Comparison of ENCODE assay signal across 12 cellular contexts in genomic region chr20:38932457-38933120, GRCh38. TPM values are rescaled to one million over a fixed set of nuclear protein-coding genes. Genes with fewer than 3 reads are reported as not detected.
DNase-seq lines count a peak whose midpoint lies in the region; ATAC-seq and TF ChIP-seq lines count a peak whose summit lies in the region.
"Had no signal": no experiment of that assay in that cellular context is flagged by ENCODE, and none has a peak within 500 bp of the region (broad histone marks: within the 10 kb centered on the region; RNA-seq: fewer than 3 reads in every experiment).

No MANE protein-coding gene starts in this region.

- H2AFZ ChIP-seq in fibroblast of lung (ENCODE audit: low read length): peak overlapping the region; percentile 72
- peak overlapping the region; percentile 54 for H2AFZ ChIP-seq in smooth muscle cell (ENCODE audit: low read depth)

- H3K27me3 Mint-ChIP-seq in MCF 10A (ENCODE audit: insufficient read depth, unreplicated experiment): no peaks in the 10 kb centered on the region
- H3K27me3 Mint-ChIP-seq in activated T-cell treated with anti-CD3 and anti-CD28 coated beads, Interleukin-2, amount 50 U/mL, for 24 hours: no peaks in the 10 kb centered on the region

- TF ChIP-seq CTCF in MCF 10A (IDR thresholded peaks at IDR 0.05; ENCODE audit: unreplicated experiment) (no peak), breast epithelium (IDR thresholded peaks at IDR 0.05) (no peak), fibroblast of lung (conservative IDR thresholded peaks at IDR 0.05 in 1 of 2, IDR thresholded peaks at IDR 0.05 in 1 of 2; ENCODE audit: low read depth in 1 of 2, low read length in 2 of 2) (no peak), smooth muscle cell (IDR thresholded peaks at IDR 0.05; ENCODE audit: borderline replicate concordance, insufficient read depth, poor library complexity, severe bottlenecking) (no peak)

- H3F3A ChIP-seq in smooth muscle cell (ENCODE audit: low read depth): no peaks in the 10 kb centered on the region

- H3K4me2 ChIP-seq in fibroblast of lung (ENCODE audit: extremely low read depth, insufficient read depth, low read length): peak overlapping the region; percentile 73
- peak overlapping the region; percentile 6 for H3K4me2 ChIP-seq in smooth muscle cell

- POLR2A ChIA-PET in MCF 10A (lab: Yijun Ruan, JAX): interaction anchor here (0.7 to 2.4 kb wide), 8 partner anchors 13 to 1646 kb away, joined by 3 to 25 read pairs (median 4); partner anchors contain the start of genes ACTR5 and DHX35

- no peaks in the 10 kb centered on the region for H3K27me3 ChIP-seq in breast epithelium
- no peaks in the 10 kb centered on the region for H3K27me3 ChIP-seq in fibroblast of lung (ENCODE audit: control insufficient read depth, insufficient read depth, low read length)
- no peaks in the 10 kb centered on the region for H3K27me3 ChIP-seq in smooth muscle cell (ENCODE audit: low read depth)
- H3K27me3 ChIP-seq: adrenal gland had no signal

- H4K20me1 ChIP-seq in fibroblast of lung (ENCODE audit: control insufficient read depth, extremely low read depth, insufficient read depth, low read length) (no peaks in the 10 kb centered on the region), smooth muscle cell (ENCODE audit: low read depth) (no peaks in the 10 kb centered on the region)

- H3K36me3 Mint-ChIP-seq in MCF 10A (ENCODE audit: insufficient read depth, unreplicated experiment): no peaks in the 10 kb centered on the region
- H3K36me3 Mint-ChIP-seq in activated T-cell treated with anti-CD3 and anti-CD28 coated beads, Interleukin-2, amount 50 U/mL, for 24 hours (ENCODE audit: low read depth): peaks cover 15% of the 10 kb centered on the region
- H3K36me3 Mint-ChIP-seq: stimulated activated memory B cell treated with anti-CD40 and anti-IgM and Interleukin-4, amounts not matched to agents 10 μg/mL and 1 μg/mL and 100 μg/mL, for 72 hours had no signal

- 0 out of 3 replicates have a peak, but pooled peaks have one; percentile 6 for ATAC-seq in SK-N-SH treated with all-trans-retinoic acid at 6 μM for 48 hours
- ATAC-seq: stimulated activated memory B cell treated with anti-CD40 and anti-IgM and Interleukin-4, amounts not matched to agents 10 μg/mL and 1 μg/mL and 100 μg/mL, for 72 hours had no signal

- WGBS in smooth muscle cell (ENCODE audit: low lambda C conversion rate): 76% methylated on average over 9 of the region's 9 CpGs

- CTCF ChIA-PET in MCF 10A (lab: Yijun Ruan, JAX): interaction anchor here (0.6 to 15.2 kb wide), 8 partner anchors 14 to 283 kb away, joined by 3 to 132 read pairs (median 4); partner anchors contain the start of gene DHX35

- no peak for TF ChIP-seq POLR2A in breast epithelium (IDR thresholded peaks at IDR 0.05)

- no TSS peak for BruUV-seq in MCF 10A (replicated peaks; lab: Mats Ljungman, UMichigan)

- no peaks in the 10 kb centered on the region for H3K9me3 ChIP-seq in breast epithelium
- no peaks in the 10 kb centered on the region for H3K9me3 ChIP-seq in fibroblast of lung (ENCODE audit: control insufficient read depth, insufficient read depth, low read depth, low read length)
- no peaks in the 10 kb centered on the region for H3K9me3 ChIP-seq in smooth muscle cell (replicated peaks; ENCODE audit: low read depth)
- H3K9me3 ChIP-seq: adrenal gland had no signal

- H3K4me3 ChIP-seq in breast epithelium (no peak overlapping the region), fibroblast of lung (replicated peaks in 1 of 4; ENCODE audit: control extremely low read depth in 1 of 4, insufficient read depth in 1 of 4, low read depth in 3 of 4, low read length in 4 of 4) (no peak overlapping the region), smooth muscle cell (no peak overlapping the region)
- H3K4me3 ChIP-seq: adrenal gland had no signal

- H3K79me2 ChIP-seq in fibroblast of lung (ENCODE audit: control insufficient read depth, insufficient read depth, low read length) (peaks cover 98% of the 10 kb centered on the region), smooth muscle cell (ENCODE audit: low read depth) (peaks cover 61% of the 10 kb centered on the region)

- intact Hi-C loops in MCF 10A (cut with micrococcal nuclease) (no loop called here), breast epithelium (cut with DNase I; ENCODE audit: low total_unique reads) (no loop called here)

- H3K4me1 ChIP-seq in breast epithelium (no peaks in the 10 kb centered on the region), fibroblast of lung (ENCODE audit: control insufficient read depth, extremely low read depth, insufficient read depth, low read length) (peaks cover 17% of the 10 kb centered on the region), smooth muscle cell (ENCODE audit: low read depth) (peaks cover 16% of the 10 kb centered on the region)
- H3K4me1 ChIP-seq: adrenal gland had no signal

- peak overlapping the region; percentile 46 for H3K4me3 Mint-ChIP-seq in MCF 10A (ENCODE audit: unreplicated experiment)
- H3K4me3 Mint-ChIP-seq in activated T-cell treated with anti-CD3 and anti-CD28 coated beads, Interleukin-2, amount 50 U/mL, for 24 hours: no peak overlapping the region
- H3K4me3 Mint-ChIP-seq: stimulated activated memory B cell treated with anti-CD40 and anti-IgM and Interleukin-4, amounts not matched to agents 10 μg/mL and 1 μg/mL and 100 μg/mL, for 72 hours had no signal

- no peaks in the 10 kb centered on the region for H3K36me3 ChIP-seq in breast epithelium
- H3K36me3 ChIP-seq in fibroblast of lung (ENCODE audit: control insufficient read depth, insufficient read depth, low read length): peaks cover 2% of the 10 kb centered on the region
- no peaks in the 10 kb centered on the region for H3K36me3 ChIP-seq in smooth muscle cell (ENCODE audit: low read depth)
- H3K36me3 ChIP-seq: adrenal gland had no signal

- H3K27ac ChIP-seq in breast epithelium: no peak overlapping the region
- H3K27ac ChIP-seq in fibroblast of lung (ENCODE audit: insufficient read depth, low read length): peak overlapping the region; percentile 77
- H3K27ac ChIP-seq in smooth muscle cell (ENCODE audit: low read depth): no peak overlapping the region
- H3K27ac ChIP-seq: adrenal gland had no signal

- H3K9me3 Mint-ChIP-seq in MCF 10A (ENCODE audit: unreplicated experiment): no peaks in the 10 kb centered on the region
- no peaks in the 10 kb centered on the region for H3K9me3 Mint-ChIP-seq in activated T-cell treated with anti-CD3 and anti-CD28 coated beads, Interleukin-2, amount 50 U/mL, for 24 hours
- H3K9me3 Mint-ChIP-seq: stimulated activated memory B cell treated with anti-CD40 and anti-IgM and Interleukin-4, amounts not matched to agents 10 μg/mL and 1 μg/mL and 100 μg/mL, for 72 hours had no signal

- peak overlapping the region; percentile 81 for H3K27ac Mint-ChIP-seq in MCF 10A (ENCODE audit: low read depth, unreplicated experiment)
- no peak overlapping the region for H3K27ac Mint-ChIP-seq in activated T-cell treated with anti-CD3 and anti-CD28 coated beads, Interleukin-2, amount 50 U/mL, for 24 hours
- H3K27ac Mint-ChIP-seq: stimulated activated memory B cell treated with anti-CD40 and anti-IgM and Interleukin-4, amounts not matched to agents 10 μg/mL and 1 μg/mL and 100 μg/mL, for 72 hours had no signal

- peak; percentile 67 for DNase-seq in MCF 10A (ENCODE audit: unreplicated experiment)
- DNase-seq in breast epithelium (ENCODE audit: low spot score in 2 of 2): no peak
- DNase-seq in fibroblast of lung (ENCODE audit: low read depth in 2 of 2): peak; percentile 71 to 76
- DNase-seq in smooth muscle cell (lab: John Stamatoyannopoulos, UW; ENCODE audit: unreplicated experiment): no peak
- DNase-seq in CD1c-positive myeloid dendritic cell (ENCODE audit: extremely low spot score): no peak
- no peak for DNase-seq in stimulated activated CD4-positive, alpha-beta T cell treated with anti-CD3 and anti-CD28 coated beads, Interleukin-2, amount 100 ng/mL, for 24 hours
- DNase-seq in activated T-cell treated with anti-CD3 and anti-CD28 coated beads, Interleukin-2, amount 50 U/mL, for 24 hours: no peak
- DNase-seq: adrenal gland, glutamatergic neuron, SHP77 treated with DMSO at 0.1 percent for 48 hours had no signal

- H3K9ac ChIP-seq in fibroblast of lung (ENCODE audit: insufficient read depth, low read length) (no peak overlapping the region), smooth muscle cell (ENCODE audit: low read depth) (no peak overlapping the region)

- peaks cover 37% of the 10 kb centered on the region for H3K4me1 Mint-ChIP-seq in MCF 10A (ENCODE audit: insufficient read depth, unreplicated experiment)
- peaks cover 17% of the 10 kb centered on the region for H3K4me1 Mint-ChIP-seq in activated T-cell treated with anti-CD3 and anti-CD28 coated beads, Interleukin-2, amount 50 U/mL, for 24 hours (ENCODE audit: low read depth)

TF ChIP-seq in SK-N-SH treated with all-trans-retinoic acid at 6 μM for 48 hours, 23 proteins besides CTCF, POLR2A, EP300 and RAD21:
- TF ChIP-seq ZFP30 (CRISPR knock-in tag; IDR thresholded peaks at IDR 0.05) (no peak), ZNF8 (CRISPR knock-in tag; IDR thresholded peaks at IDR 0.05) (no peak), ISL1 (CRISPR knock-in tag; IDR thresholded peaks at IDR 0.05) (no peak), SNAI2 (CRISPR knock-in tag; IDR thresholded peaks at IDR 0.05) (no peak)

RNA-seq across cellular contexts. Expression of gene FAM83D, which starts 6.4 kb away (rescaled TPM):
- 10.7 and 18.4 TPM in 2 replicates for total RNA-seq in MCF 10A (2022)
- under 1 TPM; 0.33 to 0.64 (median 0.59) TPM for total RNA-seq in breast epithelium
- 15.2 and 21.3 TPM in 2 replicates for total RNA-seq in fibroblast of lung
- 34.5 and 45.5 TPM in 2 replicates for polyA plus RNA-seq in fibroblast of lung
- polyA plus RNA-seq in fibroblast of lung (2012): 17.5 and 25.6 TPM in 2 replicates
- polyA minus RNA-seq in fibroblast of lung (ENCODE audit: low replicate concordance): 21.0 and 22.0 TPM in 2 replicates
- 4.8 and 10.7 TPM in 2 replicates for total RNA-seq in smooth muscle cell
- polyA plus RNA-seq in smooth muscle cell: 3.4 and 5.7 TPM in 2 replicates

RNA-seq across cellular contexts. Expression of gene DHX35, which starts 29.6 kb away (rescaled TPM):
- total RNA-seq in MCF 10A (2022) (7.8 and 8.3 TPM in 2 replicates), breast epithelium (10 to 100 TPM; 11.0 to 20.3 (median 20.1) TPM), fibroblast of lung (11.4 and 11.8 TPM in 2 replicates), smooth muscle cell (9.5 and 10.7 TPM in 2 replicates)
- polyA plus RNA-seq in fibroblast of lung (9.6 and 12.1 TPM in 2 replicates), smooth muscle cell (4.1 and 4.5 TPM in 2 replicates)
- 4.5 and 5.0 TPM in 2 replicates for polyA plus RNA-seq in fibroblast of lung (2012)
- 8.2 and 9.3 TPM in 2 replicates for polyA minus RNA-seq in fibroblast of lung (ENCODE audit: low replicate concordance)

Comparison
In these comparisons a context has a peak if more than half of its experiments do, and no peak if none do; other contexts are left out.
1. DNase-seq: peak in MCF 10A (single experiment) and fibroblast of lung (2 of 2); none in breast epithelium (0 of 2), smooth muscle cell (single experiment), CD1c-positive myeloid dendritic cell (single experiment), stimulated activated CD4-positive, alpha-beta T cell treated with anti-CD3 and anti-CD28 coated beads, Interleukin-2, amount 100 ng/mL, for 24 hours (0 of 2) and activated T-cell treated with anti-CD3 and anti-CD28 coated beads, Interleukin-2, amount 50 U/mL, for 24 hours (single experiment).